In the genomic region with DNA sequence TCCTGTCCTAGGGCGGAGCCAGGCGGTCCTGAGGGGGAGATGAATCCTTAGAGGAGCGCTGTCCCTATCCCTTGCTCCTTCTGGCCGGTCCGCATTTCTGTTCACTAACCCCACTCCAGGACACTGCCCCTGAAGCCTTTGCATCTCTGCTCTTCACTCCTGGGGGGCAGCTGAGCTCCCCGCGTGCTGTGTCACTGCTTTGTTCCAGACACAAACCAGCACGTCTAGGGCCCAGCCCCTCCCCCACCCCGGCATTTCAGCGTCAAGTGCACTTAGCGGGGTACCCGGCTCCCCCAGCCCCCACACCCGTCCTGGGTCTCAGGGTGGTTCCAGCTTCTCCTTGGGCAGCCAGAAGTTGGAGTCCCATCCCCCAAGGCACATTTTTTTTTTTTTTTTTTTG, we compare ENCODE assay signal across 1 cellular context.
TF ChIP-seq lines count a peak whose summit lies in the region.

No MANE protein-coding gene starts in this region.

TF ChIP-seq in SK-N-SH, 30 proteins besides CTCF, POLR2A, EP300 and RAD21:
- TF ChIP-seq, protein P1, sequence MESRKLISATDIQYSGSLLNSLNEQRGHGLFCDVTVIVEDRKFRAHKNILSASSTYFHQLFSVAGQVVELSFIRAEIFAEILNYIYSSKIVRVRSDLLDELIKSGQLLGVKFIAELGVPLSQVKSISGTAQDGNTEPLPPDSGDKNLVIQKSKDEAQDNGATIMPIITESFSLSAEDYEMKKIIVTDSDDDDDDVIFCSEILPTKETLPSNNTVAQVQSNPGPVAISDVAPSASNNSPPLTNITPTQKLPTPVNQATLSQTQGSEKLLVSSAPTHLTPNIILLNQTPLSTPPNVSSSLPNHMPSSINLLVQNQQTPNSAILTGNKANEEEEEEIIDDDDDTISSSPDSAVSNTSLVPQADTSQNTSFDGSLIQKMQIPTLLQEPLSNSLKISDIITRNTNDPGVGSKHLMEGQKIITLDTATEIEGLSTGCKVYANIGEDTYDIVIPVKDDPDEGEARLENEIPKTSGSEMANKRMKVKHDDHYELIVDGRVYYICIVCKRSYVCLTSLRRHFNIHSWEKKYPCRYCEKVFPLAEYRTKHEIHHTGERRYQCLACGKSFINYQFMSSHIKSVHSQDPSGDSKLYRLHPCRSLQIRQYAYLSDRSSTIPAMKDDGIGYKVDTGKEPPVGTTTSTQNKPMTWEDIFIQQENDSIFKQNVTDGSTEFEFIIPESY (IDR thresholded peaks at IDR 0.05; ENCODE audit: borderline replicate concordance, low read depth): no peak
- TF ChIP-seq, protein P2, sequence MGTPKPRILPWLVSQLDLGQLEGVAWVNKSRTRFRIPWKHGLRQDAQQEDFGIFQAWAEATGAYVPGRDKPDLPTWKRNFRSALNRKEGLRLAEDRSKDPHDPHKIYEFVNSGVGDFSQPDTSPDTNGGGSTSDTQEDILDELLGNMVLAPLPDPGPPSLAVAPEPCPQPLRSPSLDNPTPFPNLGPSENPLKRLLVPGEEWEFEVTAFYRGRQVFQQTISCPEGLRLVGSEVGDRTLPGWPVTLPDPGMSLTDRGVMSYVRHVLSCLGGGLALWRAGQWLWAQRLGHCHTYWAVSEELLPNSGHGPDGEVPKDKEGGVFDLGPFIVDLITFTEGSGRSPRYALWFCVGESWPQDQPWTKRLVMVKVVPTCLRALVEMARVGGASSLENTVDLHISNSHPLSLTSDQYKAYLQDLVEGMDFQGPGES (IDR thresholded peaks at IDR 0.05; ENCODE audit: low read depth, low read length): no peak
- TF ChIP-seq TCF12 (IDR thresholded peaks at IDR 0.05): no peak
- TF ChIP-seq FOXM1 (IDR thresholded peaks at IDR 0.05; ENCODE audit: low read depth): no peak
- TF ChIP-seq GATA2 (CRISPR knock-in tag; IDR thresholded peaks at IDR 0.05): no peak
- TF ChIP-seq, protein P3, sequence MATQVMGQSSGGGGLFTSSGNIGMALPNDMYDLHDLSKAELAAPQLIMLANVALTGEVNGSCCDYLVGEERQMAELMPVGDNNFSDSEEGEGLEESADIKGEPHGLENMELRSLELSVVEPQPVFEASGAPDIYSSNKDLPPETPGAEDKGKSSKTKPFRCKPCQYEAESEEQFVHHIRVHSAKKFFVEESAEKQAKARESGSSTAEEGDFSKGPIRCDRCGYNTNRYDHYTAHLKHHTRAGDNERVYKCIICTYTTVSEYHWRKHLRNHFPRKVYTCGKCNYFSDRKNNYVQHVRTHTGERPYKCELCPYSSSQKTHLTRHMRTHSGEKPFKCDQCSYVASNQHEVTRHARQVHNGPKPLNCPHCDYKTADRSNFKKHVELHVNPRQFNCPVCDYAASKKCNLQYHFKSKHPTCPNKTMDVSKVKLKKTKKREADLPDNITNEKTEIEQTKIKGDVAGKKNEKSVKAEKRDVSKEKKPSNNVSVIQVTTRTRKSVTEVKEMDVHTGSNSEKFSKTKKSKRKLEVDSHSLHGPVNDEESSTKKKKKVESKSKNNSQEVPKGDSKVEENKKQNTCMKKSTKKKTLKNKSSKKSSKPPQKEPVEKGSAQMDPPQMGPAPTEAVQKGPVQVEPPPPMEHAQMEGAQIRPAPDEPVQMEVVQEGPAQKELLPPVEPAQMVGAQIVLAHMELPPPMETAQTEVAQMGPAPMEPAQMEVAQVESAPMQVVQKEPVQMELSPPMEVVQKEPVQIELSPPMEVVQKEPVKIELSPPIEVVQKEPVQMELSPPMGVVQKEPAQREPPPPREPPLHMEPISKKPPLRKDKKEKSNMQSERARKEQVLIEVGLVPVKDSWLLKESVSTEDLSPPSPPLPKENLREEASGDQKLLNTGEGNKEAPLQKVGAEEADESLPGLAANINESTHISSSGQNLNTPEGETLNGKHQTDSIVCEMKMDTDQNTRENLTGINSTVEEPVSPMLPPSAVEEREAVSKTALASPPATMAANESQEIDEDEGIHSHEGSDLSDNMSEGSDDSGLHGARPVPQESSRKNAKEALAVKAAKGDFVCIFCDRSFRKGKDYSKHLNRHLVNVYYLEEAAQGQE (IDR thresholded peaks at IDR 0.05; ENCODE audit: low read depth, low read length): no peak
- TF ChIP-seq RFX5 (IDR thresholded peaks at IDR 0.05; ENCODE audit: low read length): no peak
TF ChIP-seq in SK-N-SH: peak in this region for 0.
